Comparison of ENCODE assay signal across 16 cellular contexts in genomic region chr18:45844938-45845337, GRCh38. TPM values are rescaled to one million over a fixed set of nuclear protein-coding genes. Genes with fewer than 3 reads are reported as not detected.
A peak's percentile ranks its signal among the peaks of the same experiment; 100 is the strongest.
DNase-seq lines count a peak whose midpoint lies in the region; ATAC-seq and TF ChIP-seq lines count a peak whose summit lies in the region.
"Had no signal": no experiment of that assay in that cellular context is flagged by ENCODE, and none has a peak within 500 bp of the region (broad histone marks: within the 10 kb centered on the region; RNA-seq: fewer than 3 reads in every experiment).

No MANE protein-coding gene starts in this region.

- peak overlapping the region; percentile 66 for H3K4me2 ChIP-seq in smooth muscle cell
- H3K4me2 ChIP-seq: BLaER1 treated with 17β-estradiol and CSF1 and Interleukin-3, amounts not matched to agents 10 nM and 100 nM had no signal

- peaks cover under 1% of the 10 kb centered on the region for H3K36me3 Mint-ChIP-seq in activated CD8-positive, alpha-beta memory T cell treated with anti-CD3 and anti-CD28 coated beads, Interleukin-2, amount 10 ng/mL, durations not matched to agents 7 days and 5 days
- no peaks in the 10 kb centered on the region for H3K36me3 Mint-ChIP-seq in WTC11

- H3K9me3 ChIP-seq in smooth muscle cell (replicated peaks; ENCODE audit: low read depth), result no peaks in the 10 kb centered on the region
- H3K9me3 ChIP-seq: BLaER1 treated with 17β-estradiol and CSF1 and Interleukin-3, amounts not matched to agents 10 nM and 100 nM had no signal

- peaks cover 5% of the 10 kb centered on the region for H3K27me3 Mint-ChIP-seq in activated CD8-positive, alpha-beta memory T cell treated with anti-CD3 and anti-CD28 coated beads, Interleukin-2, amount 10 ng/mL, durations not matched to agents 7 days and 5 days
- no peaks in the 10 kb centered on the region for H3K27me3 Mint-ChIP-seq in WTC11 (ENCODE audit: low read depth)

- H2AFZ ChIP-seq in smooth muscle cell (ENCODE audit: low read depth), result no peak overlapping the region

- peaks cover 4% of the 10 kb centered on the region for H3K4me1 ChIP-seq in smooth muscle cell (ENCODE audit: low read depth)

- no peaks in the 10 kb centered on the region for H3K27me3 ChIP-seq in smooth muscle cell (ENCODE audit: low read depth)

- POLR2A ChIA-PET in WTC11 (lab: Charles Lee), result no interaction called here

- no peak for ATAC-seq in activated CD8-positive, alpha-beta memory T cell treated with anti-CD3 and anti-CD28 coated beads, Interleukin-2, amount 10 ng/mL, durations not matched to agents 7 days and 5 days
- ATAC-seq in WTC11, result no peak
- ATAC-seq: GM12878 had no signal

- H3K27ac ChIP-seq in smooth muscle cell (ENCODE audit: low read depth), result peak overlapping the region; percentile 63
- H3K27ac ChIP-seq: BLaER1 treated with 17β-estradiol and CSF1 and Interleukin-3, amounts not matched to agents 10 nM and 100 nM had no signal

- TF ChIP-seq CTCF in smooth muscle cell (IDR thresholded peaks at IDR 0.05; ENCODE audit: borderline replicate concordance, insufficient read depth, poor library complexity, severe bottlenecking) (no peak), WTC11 (IDR thresholded peaks at IDR 0.05) (no peak)

- no peaks in the 10 kb centered on the region for H3K36me3 ChIP-seq in smooth muscle cell (ENCODE audit: low read depth)

- no peak overlapping the region for H3K9ac ChIP-seq in smooth muscle cell (ENCODE audit: low read depth)
- H3K9ac ChIP-seq: BLaER1 treated with 17β-estradiol and CSF1 and Interleukin-3, amounts not matched to agents 10 nM and 100 nM had no signal

- peak; percentile 9 for DNase-seq in activated CD8-positive, alpha-beta memory T cell treated with anti-CD3 and anti-CD28 coated beads, Interleukin-2, amount 10 ng/mL, durations not matched to agents 7 days and 5 days
- DNase-seq in activated CD8-positive, alpha-beta memory T cell treated with anti-CD3 and anti-CD28 coated beads, Interleukin-2, amount 50 U/mL, for 48 hours, result no peak
- DNase-seq in NCI-H1105 treated with DMSO at 0.1 percent for 48 hours (lab: John Stamatoyannopoulos, UW) (peak; percentile 74), NCI-H2196 treated with DMSO at 0.1 percent for 48 hours (lab: John Stamatoyannopoulos, UW; ENCODE audit: unreplicated experiment) (peak; percentile 70), smooth muscle cell (lab: John Stamatoyannopoulos, UW; ENCODE audit: unreplicated experiment) (no peak), WTC11 (ENCODE audit: low spot score) (no peak)
- no peak for DNase-seq in effector CD4-positive, alpha-beta T cell
- no peak for DNase-seq in stimulated activated naive CD4-positive, alpha-beta T cell (lab: John Stamatoyannopoulos, UW)
- DNase-seq: HCEC 1CT, KBM-7, NCI-H510A, SHP77 treated with DMSO at 0.1 percent for 48 hours had no signal

- 92% methylated on average over 7 of the region's 7 CpGs for WGBS in smooth muscle cell (ENCODE audit: low lambda C conversion rate)

- H3K27ac Mint-ChIP-seq in activated CD8-positive, alpha-beta memory T cell treated with anti-CD3 and anti-CD28 coated beads, Interleukin-2, amount 10 ng/mL, durations not matched to agents 7 days and 5 days, result no peak overlapping the region
- H3K27ac Mint-ChIP-seq in WTC11, result no peak overlapping the region; the same call in 1 of the 2 replicates

- H3K9me3 Mint-ChIP-seq in activated CD8-positive, alpha-beta memory T cell treated with anti-CD3 and anti-CD28 coated beads, Interleukin-2, amount 10 ng/mL, durations not matched to agents 7 days and 5 days (ENCODE audit: low read depth), result no peaks in the 10 kb centered on the region
- no peaks in the 10 kb centered on the region for H3K9me3 Mint-ChIP-seq in WTC11

- no peaks in the 10 kb centered on the region for H4K20me1 ChIP-seq in smooth muscle cell (ENCODE audit: low read depth)

- no peak overlapping the region for H3K4me3 ChIP-seq in smooth muscle cell
- H3K4me3 ChIP-seq: BLaER1 treated with 17β-estradiol and CSF1 and Interleukin-3, amounts not matched to agents 10 nM and 100 nM; GM12878 had no signal

- no peaks in the 10 kb centered on the region for H3F3A ChIP-seq in smooth muscle cell (ENCODE audit: low read depth)

- no peak overlapping the region for H3K4me3 Mint-ChIP-seq in activated CD8-positive, alpha-beta memory T cell treated with anti-CD3 and anti-CD28 coated beads, Interleukin-2, amount 10 ng/mL, durations not matched to agents 7 days and 5 days
- H3K4me3 Mint-ChIP-seq in WTC11, result no peak overlapping the region

- peaks cover 3% of the 10 kb centered on the region for H3K4me1 Mint-ChIP-seq in activated CD8-positive, alpha-beta memory T cell treated with anti-CD3 and anti-CD28 coated beads, Interleukin-2, amount 10 ng/mL, durations not matched to agents 7 days and 5 days
- peaks cover 3% of the 10 kb centered on the region; the same call in 1 of the 2 replicates for H3K4me1 Mint-ChIP-seq in WTC11

- CTCF ChIA-PET in activated CD8-positive, alpha-beta memory T cell treated with anti-CD3 and anti-CD28 coated beads, Interleukin-2, amount 10 ng/mL, durations not matched to agents 7 days and 5 days (lab: Charles Lee), result interaction anchor here (1.0 to 1.5 kb wide), 2 partner anchors 35 to 179 kb away, joined by 3 read pairs; no protein-coding TSS in a partner anchor
- CTCF ChIA-PET in WTC11 (lab: Charles Lee), result interaction anchor here (1.3 to 1.4 kb wide), 2 partner anchors 35 to 122 kb away, joined by 3 to 7 read pairs; no protein-coding TSS in a partner anchor

- H3K79me2 ChIP-seq in smooth muscle cell (ENCODE audit: low read depth), result no peaks in the 10 kb centered on the region

TF ChIP-seq in WTC11, 78 proteins besides CTCF, POLR2A, EP300 and RAD21 (continues in another document):
- TF ChIP-seq ATF1 (CRISPR knock-in tag; IDR thresholded peaks at IDR 0.05) (no peak), ZNF423 (CRISPR knock-in tag; IDR thresholded peaks at IDR 0.05) (no peak), NFYB (CRISPR knock-in tag; conservative IDR thresholded peaks at IDR 0.05; ENCODE audit: low read depth) (no peak), JUN (CRISPR knock-in tag; IDR thresholded peaks at IDR 0.05) (no peak), SMAD3 (CRISPR knock-in tag; IDR thresholded peaks at IDR 0.05; ENCODE audit: borderline replicate concordance) (no peak), SMAD4 (CRISPR knock-in tag; IDR thresholded peaks at IDR 0.05) (no peak), USF1 (CRISPR knock-in tag; IDR thresholded peaks at IDR 0.05) (no peak), OVOL2 (CRISPR knock-in tag; IDR thresholded peaks at IDR 0.05; ENCODE audit: borderline replicate concordance) (no peak), PREB (CRISPR knock-in tag; IDR thresholded peaks at IDR 0.05; ENCODE audit: borderline replicate concordance) (no peak), E2F4 (CRISPR knock-in tag; IDR thresholded peaks at IDR 0.05; ENCODE audit: borderline replicate concordance, low read depth) (no peak)

RNA-seq across cellular contexts. Expression of gene SIGLEC15, which starts 19.5 kb away (rescaled TPM):
- total RNA-seq in activated CD8-positive, alpha-beta memory T cell treated with anti-CD3 and anti-CD28 coated beads, Interleukin-2, amount 10 ng/mL, durations not matched to agents 7 days and 5 days, result not detected
- total RNA-seq in smooth muscle cell (0.09 and 0.58 TPM in 2 replicates), WTC11 (2021) (0.30 to 0.48 TPM in 2 of 3 replicates, not detected in the other)
- 1.4 and 3.1 TPM in 2 replicates for polyA plus RNA-seq in smooth muscle cell
- total RNA-seq: G401, MCF 10A had no signal

Comparison
In these comparisons a context has a peak if more than half of its experiments do, and no peak if none do; other contexts are left out.
1. DNase-seq: peak in activated CD8-positive, alpha-beta memory T cell treated with anti-CD3 and anti-CD28 coated beads, Interleukin-2, amount 10 ng/mL, durations not matched to agents 7 days and 5 days (single experiment), NCI-H1105 treated with DMSO at 0.1 percent for 48 hours (single experiment) and NCI-H2196 treated with DMSO at 0.1 percent for 48 hours (single experiment); none in activated CD8-positive, alpha-beta memory T cell treated with anti-CD3 and anti-CD28 coated beads, Interleukin-2, amount 50 U/mL, for 48 hours (single experiment), smooth muscle cell (single experiment), effector CD4-positive, alpha-beta T cell (single experiment), stimulated activated naive CD4-positive, alpha-beta T cell (0 of 6) and WTC11 (single experiment).